25 cellular contexts compared by ENCODE assay signal in the genomic region with DNA sequence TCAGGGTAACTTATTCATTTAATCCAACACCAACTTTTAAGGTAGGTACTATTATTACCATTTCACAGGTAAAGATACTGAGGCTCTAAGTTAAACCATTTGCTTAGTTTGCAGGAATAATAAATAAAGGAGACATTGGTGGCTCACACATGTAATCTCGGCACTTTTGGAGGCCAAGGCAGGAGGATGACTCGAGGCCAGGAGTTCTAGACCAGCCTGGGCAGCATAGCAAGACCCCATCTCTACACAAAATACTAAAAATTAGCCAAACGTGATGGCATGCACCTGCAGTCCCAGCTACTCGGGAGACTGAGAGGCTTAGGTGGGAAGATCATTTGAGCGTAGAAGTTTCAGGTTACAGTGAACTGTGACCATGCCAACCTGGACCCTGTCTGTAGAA. TPM values are rescaled to one million over a fixed set of nuclear protein-coding genes. Genes with fewer than 3 reads are reported as not detected.
A peak's percentile ranks its signal among the peaks of the same experiment; 100 is the strongest.
DNase-seq lines count a peak whose midpoint lies in the region; ATAC-seq, FAIRE-seq and TF ChIP-seq lines count a peak whose summit lies in the region.
"Had no signal": no experiment of that assay in that cellular context is flagged by ENCODE, and none has a peak within 500 bp of the region (broad histone marks: within the 10 kb centered on the region; RNA-seq: fewer than 3 reads in every experiment).

No MANE protein-coding gene starts in this region.

- no peak for TF ChIP-seq EP300 in K562 (IDR thresholded peaks at IDR 0.05; ENCODE audit: low read length)

- H3K27ac ChIP-seq in K562 (ENCODE audit: extremely low read depth, low read depth, low read length) (no peak overlapping the region), hepatocyte (peak overlapping the region; percentile 82)
- H3K27ac ChIP-seq: BLaER1 had no signal

- DNase-seq in K562 (ENCODE audit: extremely low read depth in 1 of 4, low spot score in 3 of 4) = no peak
- DNase-seq in hepatocyte (ENCODE audit: low spot score) = no peak
- peak; percentile 22 for DNase-seq in posterior vena cava (ENCODE audit: low spot score)
- DNase-seq in EL = no peak
- DNase-seq in DMS79 (lab: John Stamatoyannopoulos, UW) = no peak
- DNase-seq: 8988T; ACHN; BE2C; C1 segment of cervical spinal cord; CD4-positive, alpha-beta memory T cell; CD4-positive, CD25-positive, alpha-beta regulatory T cell; CD8-positive, alpha-beta memory T cell; COR-L47; DMS 273 treated with DMSO at 0.1 percent for 48 hours; DMS153; DMS53; DMS79 treated with DMSO at 0.1 percent for 48 hours; GDM1 had no signal

- no peak overlapping the region for H3K9ac ChIP-seq in K562 (ENCODE audit: insufficient read depth in 1 of 2, low read depth in 2 of 2, low read length in 2 of 2)
- H3K9ac ChIP-seq: BLaER1 had no signal

- TF ChIP-seq RAD21 in K562 (CRISPR knock-in tag; conservative IDR thresholded peaks at IDR 0.05 in 1 of 2, IDR thresholded peaks at IDR 0.05 in 1 of 2) = no peak

- H3K9me2 ChIP-seq in hepatocyte (replicated peaks; ENCODE audit: insufficient read depth) = no peaks in the 10 kb centered on the region

- H3K4me2 ChIP-seq in K562 (ENCODE audit: insufficient read depth, low read length) (no peak overlapping the region), hepatocyte (no peak overlapping the region)
- H3K4me2 ChIP-seq: BLaER1 had no signal

- H3K79me2 ChIP-seq in K562 (ENCODE audit: control insufficient read depth, insufficient read depth, low read length) (no peaks in the 10 kb centered on the region), hepatocyte (peaks cover under 1% of the 10 kb centered on the region)

- H4K20me1 ChIP-seq in K562 (replicated peaks; ENCODE audit: control insufficient read depth, insufficient read depth, low read length) (no peaks in the 10 kb centered on the region), hepatocyte (ENCODE audit: insufficient read depth, poor library complexity, severe bottlenecking) (no peaks in the 10 kb centered on the region)
- H4K20me1 ChIP-seq: BLaER1 had no signal

- POLR2A ChIA-PET in K562 (lab: Yijun Ruan, JAX) = no interaction called here

- WGBS in K562 (ENCODE audit: insufficient coverage, low coverage, missing lambda C conversion rate) = 1% methylated on average over 5 of the region's 5 CpGs
- WGBS in hepatocyte (ENCODE audit: low lambda C conversion rate, missing lambda C conversion rate) = 90% methylated on average over 5 of the region's 5 CpGs

- ATAC-seq in K562 = no peak
- ATAC-seq: GM12878 had no signal

- intact Hi-C loops in K562 (cut with micrococcal nuclease) (no loop called here), posterior vena cava (cut with DNase I) (no loop called here)

- CTCF ChIA-PET in K562 (lab: Yijun Ruan, JAX; ENCODE audit: low intra/inter-chr PET ratio) = no interaction called here

- H3K4me3 ChIP-seq in K562 = no peak overlapping the region
- no peak overlapping the region for H3K4me3 ChIP-seq in hepatocyte
- H3K4me3 ChIP-seq: BLaER1, GM12878 had no signal

- no peaks in the 10 kb centered on the region for H3K27me3 ChIP-seq in K562 (ENCODE audit: control insufficient read depth in 2 of 2, insufficient read depth in 2 of 2, low read length in 2 of 2)
- no peaks in the 10 kb centered on the region for H3K27me3 ChIP-seq in hepatocyte
- H3K27me3 ChIP-seq: BE2C, BLaER1 had no signal

- H2AFZ ChIP-seq in K562 (ENCODE audit: low read depth, low read length) (no peak overlapping the region), hepatocyte (no peak overlapping the region)

- in situ Hi-C loops in K562 (cut with MboI) = no loop called here

- TF ChIP-seq POLR2A in K562 (conservative IDR thresholded peaks at IDR 0.05) = no peak

- no peaks in the 10 kb centered on the region for H3K9me1 ChIP-seq in K562 (ENCODE audit: control insufficient read depth, insufficient read depth, low read length)

- no TSS peak for BruUV-seq in K562 (replicated peaks; lab: Mats Ljungman, UMichigan)

- no peak for TF ChIP-seq CTCF in K562 (IDR thresholded peaks at IDR 0.05 in 2 of 3, conservative IDR thresholded peaks at IDR 0.05 in 1 of 3; ENCODE audit: insufficient read depth in 2 of 3, low read depth in 1 of 3, low read length in 3 of 3)
- TF ChIP-seq CTCF in hepatocyte (IDR thresholded peaks at IDR 0.05; ENCODE audit: poor library complexity) = no peak

- H3K9me3 ChIP-seq in K562 (replicated peaks; ENCODE audit: control insufficient read depth, insufficient read depth, low read depth, low read length) (no peaks in the 10 kb centered on the region), hepatocyte (ENCODE audit: low read depth) (no peaks in the 10 kb centered on the region)
- H3K9me3 ChIP-seq: BE2C had no signal

- H3K36me3 ChIP-seq in K562 (ENCODE audit: control insufficient read depth, insufficient read depth, low read length) (no peaks in the 10 kb centered on the region), hepatocyte (replicated peaks; ENCODE audit: insufficient read depth, low read depth) (no peaks in the 10 kb centered on the region)
- H3K36me3 ChIP-seq: BE2C, BLaER1 had no signal

- H3K4me1 ChIP-seq in K562 (replicated peaks in 1 of 2; ENCODE audit: control insufficient read depth in 2 of 2, insufficient read depth in 2 of 2, low read length in 2 of 2) = no peaks in the 10 kb centered on the region
- peaks cover 19% of the 10 kb centered on the region for H3K4me1 ChIP-seq in hepatocyte (ENCODE audit: insufficient read depth)
- H3K4me1 ChIP-seq: BE2C, BLaER1 had no signal

- FAIRE-seq in K562 (lab: Jason Lieb, UNC) = no peak
- FAIRE-seq: A204.1, GM12878, GM18507 had no signal

TF ChIP-seq in K562, 482 proteins besides CTCF, POLR2A, EP300 and RAD21:
- TF ChIP-seq ZNF121 (CRISPR knock-in tag; conservative IDR thresholded peaks at IDR 0.05) (peak; percentile 35; the same call in 1 of the 2 replicates), ZNF184 (CRISPR knock-in tag; IDR thresholded peaks at IDR 0.05) (no peak)

RNA-seq across cellular contexts. Expression of a gene that starts 37.7 kb away (rescaled TPM):
- not detected in 2 replicates for total RNA-seq in K562 (2011; cell fraction: chromatin; rRNA removed; ENCODE audit: low replicate concordance)
- total RNA-seq in K562 (2011; cell fraction: nucleolus; rRNA removed) = not detected in 2 replicates
- not detected in 2 replicates for total RNA-seq in K562 (2011; cell fraction: nucleoplasm; rRNA removed)
- total RNA-seq in K562 (2014; rRNA removed) (not detected in 2 replicates), K562 (2014; rRNA removed; fragmentation: Illumina TruSeq; extraction: Trizol) (not detected in 2 replicates), K562 (2015; rRNA removed; fragmentation: Illumina TruSeq; extraction: Trizol) (not detected in 2 replicates), K562 (2021) (not detected in 2 replicates), hepatocyte (69.8 and 72.5 TPM in 2 replicates), posterior vena cava (not detected)
- polyA plus RNA-seq in K562 (2011; rRNA removed) (not detected in 2 replicates), K562 (2014; fragmentation: Illumina TruSeq; extraction: Trizol) (not detected in 2 replicates), K562 (2014; fragmentation: Nextera tagmentation; extraction: Ambion mirVana) (not detected), K562 (2014; rRNA removed) (not detected in 2 replicates), hepatocyte (30.8 and 42.1 TPM in 2 replicates)
- not detected in 2 replicates for polyA plus RNA-seq in K562 (2011; cell fraction: cytosol; rRNA removed)
- polyA plus RNA-seq in K562 (2011; cell fraction: nucleus; rRNA removed) = not detected in 2 replicates
- polyA plus RNA-seq in K562 (2012) = not detected in 2 replicates
- polyA minus RNA-seq in K562 (2011; rRNA and poly(A)+ RNA removed) = not detected in 2 replicates
- not detected in 2 replicates for polyA minus RNA-seq in K562 (2011; cell fraction: cytosol; rRNA and poly(A)+ RNA removed)
- polyA minus RNA-seq in K562 (2011; cell fraction: nucleus; rRNA and poly(A)+ RNA removed) = not detected in 2 replicates
- total RNA-seq: CD4-positive, alpha-beta memory T cell; CD4-positive, CD25-positive, alpha-beta regulatory T cell; CD8-positive, alpha-beta memory T cell; G401; GM12878 had no signal
- polyA plus RNA-seq: AG04450; CD14-positive monocyte; CD4-positive, alpha-beta memory T cell; CD4-positive, CD25-positive, alpha-beta regulatory T cell; CD8-positive, alpha-beta memory T cell; GM12878 had no signal

Comparison
In these comparisons a context has a peak if more than half of its experiments do, and no peak if none do; other contexts are left out.
1. RNA of a gene that starts 37.7 kb away (total RNA-seq): 69.8 to 72.5 TPM in hepatocyte; not detected in posterior vena cava and not detected in K562; every median in the first group is over 10 times any median in the second.